In the genomic region with DNA sequence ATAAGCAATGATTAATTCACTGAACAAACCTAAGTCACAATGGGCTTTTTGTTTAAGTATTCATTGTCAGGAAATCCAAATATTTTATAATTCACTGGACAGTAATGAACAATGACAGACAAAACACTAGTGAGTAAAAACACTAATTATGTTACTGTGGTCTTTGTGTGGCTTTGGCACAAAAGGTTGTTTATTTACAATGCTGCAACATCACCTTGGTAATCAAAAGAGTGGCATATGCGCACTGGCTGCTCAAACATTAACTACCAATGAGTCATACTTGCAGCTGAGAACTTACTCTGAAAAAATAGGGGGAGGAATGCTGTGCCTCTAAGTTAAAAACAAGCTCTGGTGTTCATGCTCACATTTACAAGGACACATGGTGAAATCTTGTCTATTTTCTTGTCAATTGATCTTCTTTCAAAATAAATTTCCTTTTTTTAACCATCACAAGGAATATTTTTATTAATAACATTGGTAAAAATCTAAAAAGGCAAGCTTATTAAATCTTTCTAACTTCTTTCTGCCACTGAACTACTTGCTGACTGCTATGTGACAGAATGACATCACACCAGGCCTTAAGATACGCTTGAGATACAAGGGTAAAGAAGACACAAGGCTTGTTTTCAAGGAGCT, we compare ENCODE assay signal across 8 cellular contexts.
A peak's percentile ranks its signal among the peaks of the same experiment; 100 is the strongest.
DNase-seq lines count a peak whose midpoint lies in the region; ATAC-seq and TF ChIP-seq lines count a peak whose summit lies in the region.

No MANE protein-coding gene starts in this region.

- intact Hi-C loops in colonic mucosa (cut with DNase I) (no loop called here), lower lobe of right lung (cut with DNase I) (no loop called here), spleen (cut with DNase I; ENCODE audit: low total_unique reads) (no loop called here)

- 78 to 93% (median 84%) methylated on average over 2 of the region's 2 CpGs for WGBS in spleen, 5 donors

- H3K9me3 ChIP-seq in colonic mucosa (no peaks in the 10 kb centered on the region), lower lobe of right lung (no peaks in the 10 kb centered on the region), spleen (no peaks in the 10 kb centered on the region)

- H3K27ac ChIP-seq in colonic mucosa, result no peak overlapping the region
- peak overlapping the region; percentile 54 for H3K27ac ChIP-seq in lower lobe of right lung
- no peak overlapping the region for H3K27ac ChIP-seq in spleen

- peak; percentile 66 for ATAC-seq in GM19397 (IDR thresholded peaks at IDR 0.05; ENCODE audit: unreplicated experiment)
- peak; percentile 57 for ATAC-seq in HG03521 (IDR thresholded peaks at IDR 0.05; ENCODE audit: unreplicated experiment)
- peak; percentile 82 to 92 for ATAC-seq in lower lobe of right lung

- DNase-seq in EH (ENCODE audit: low read depth) (peak; percentile 89), OCI-M1 (lab: John Stamatoyannopoulos, UW) (peak; percentile 70), colonic mucosa (peak; percentile 41), lower lobe of right lung (no peak), spleen (no peak), DMS79 treated with DMSO at 0.1 percent for 48 hours (lab: John Stamatoyannopoulos, UW) (no peak)

- H3K4me3 ChIP-seq in colonic mucosa (no peak overlapping the region), lower lobe of right lung (no peak overlapping the region), spleen (no peak overlapping the region)

- TF ChIP-seq POLR2A in spleen (IDR thresholded peaks at IDR 0.05), result no peak

- TF ChIP-seq CTCF in colonic mucosa (IDR thresholded peaks at IDR 0.05) (no peak), lower lobe of right lung (IDR thresholded peaks at IDR 0.05) (no peak), spleen (IDR thresholded peaks at IDR 0.05 in 8 of 11, conservative IDR thresholded peaks at IDR 0.05 in 3 of 11) (no peak)

- H3K4me1 ChIP-seq in colonic mucosa, result peaks cover 12% of the 10 kb centered on the region
- H3K4me1 ChIP-seq in lower lobe of right lung, result peaks cover 16% of the 10 kb centered on the region
- H3K4me1 ChIP-seq in spleen, result peaks cover 0 to 12% (median 0%) of the 10 kb centered on the region in 6 donors

- H3K27me3 ChIP-seq in colonic mucosa (no peaks in the 10 kb centered on the region), lower lobe of right lung (ENCODE audit: low read depth) (no peaks in the 10 kb centered on the region), spleen (replicated peaks in 1 of 7) (no peaks in the 10 kb centered on the region)

- H3K36me3 ChIP-seq in colonic mucosa (no peaks in the 10 kb centered on the region), lower lobe of right lung (no peaks in the 10 kb centered on the region), spleen (peaks cover 0 to 26% (median 3%) of the 10 kb centered on the region in 6 donors)

- H3K9ac ChIP-seq in colonic mucosa (ENCODE audit: low read depth in 2 of 2, low read length in 2 of 2), result peak overlapping the region in 1 of 2 donors; percentile 13

Comparison
In these comparisons a context has a peak if more than half of its experiments do, and no peak if none do; other contexts are left out.
1. DNase-seq: peak in EH (single experiment), OCI-M1 (single experiment) and colonic mucosa (single experiment); none in lower lobe of right lung (single experiment), spleen (single experiment) and DMS79 treated with DMSO at 0.1 percent for 48 hours (single experiment).
2. Peak in every context shown above with its lines, with median percentiles within 50 percentile points of each other: ATAC-seq.